ENCODE assay signal across 1 cellular context in the genomic region with DNA sequence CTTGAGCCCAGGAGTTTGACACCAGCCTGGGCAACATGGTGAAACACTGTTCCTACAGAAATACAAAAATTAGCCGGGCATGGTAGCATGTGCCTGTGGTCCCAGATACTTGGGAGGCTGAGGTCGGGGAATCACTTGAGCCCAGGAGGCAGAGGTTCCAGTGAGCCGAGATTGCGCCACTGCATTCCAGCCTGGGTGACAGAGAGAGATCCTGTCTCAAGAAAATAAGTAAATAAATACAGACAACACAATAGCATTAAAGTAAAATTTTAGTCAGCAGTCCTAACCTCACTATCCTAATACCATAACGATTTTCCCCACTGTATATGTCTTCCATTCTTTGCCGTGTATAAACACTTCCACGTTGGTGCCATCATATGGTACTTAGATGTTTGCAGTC.
TF ChIP-seq lines count a peak whose summit lies in the region.

No MANE protein-coding gene starts in this region.

TF ChIP-seq in H1, 55 proteins besides CTCF, POLR2A, EP300 and RAD21:
- TF ChIP-seq SIN3A (conservative IDR thresholded peaks at IDR 0.05 in 1 of 2, IDR thresholded peaks at IDR 0.05 in 1 of 2; ENCODE audit: low read depth in 1 of 2, low read length in 2 of 2) (no peak), CREB1 (IDR thresholded peaks at IDR 0.05) (no peak), CTBP2 (IDR thresholded peaks at IDR 0.05; ENCODE audit: borderline replicate concordance, insufficient read depth, insufficient read length, low read length) (no peak), ZNF274 (IDR thresholded peaks at IDR 0.05; ENCODE audit: borderline replicate concordance, extremely low read depth, low read length) (no peak), KDM4A (IDR thresholded peaks at IDR 0.05; ENCODE audit: low read depth, low read length, severe bottlenecking) (no peak), CEBPB (IDR thresholded peaks at IDR 0.05; ENCODE audit: low read depth, low read length) (peak; percentile 46; the same call in 1 of the 2 replicates), JUN (IDR thresholded peaks at IDR 0.05; ENCODE audit: low read depth, low read length) (no peak), MAFK (IDR thresholded peaks at IDR 0.05; ENCODE audit: low read depth, low read length) (no peak)
